ENCODE assay signal across 14 cellular contexts in the genomic region with DNA sequence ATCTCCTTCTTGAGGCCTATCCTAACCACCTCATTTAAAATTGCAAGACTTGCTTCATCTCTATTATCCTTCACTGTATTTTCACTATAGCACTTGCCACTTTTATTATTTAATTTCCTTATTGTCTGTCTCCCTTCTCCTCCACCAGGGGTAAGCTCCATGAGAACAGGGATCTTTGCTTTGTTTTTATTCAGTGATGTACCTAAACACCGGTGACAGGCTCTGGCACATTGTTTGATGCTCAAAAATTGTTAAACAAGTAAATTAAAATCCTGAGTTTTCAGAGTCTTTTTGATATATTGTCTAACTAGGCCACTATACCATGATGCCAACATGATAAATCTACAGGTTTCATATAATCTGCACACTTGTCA. TPM values are rescaled to one million over a fixed set of nuclear protein-coding genes. Genes with fewer than 3 reads are reported as not detected.
DNase-seq lines count a peak whose midpoint lies in the region; ATAC-seq and TF ChIP-seq lines count a peak whose summit lies in the region.
"Had no signal": no experiment of that assay in that cellular context is flagged by ENCODE, and none has a peak within 500 bp of the region (broad histone marks: within the 10 kb centered on the region; RNA-seq: fewer than 3 reads in every experiment).

No MANE protein-coding gene starts in this region.

- no peak for DNase-seq in BE2C
- DNase-seq in HFFc6 = no peak
- DNase-seq in mammary epithelial cell = no peak
- DNase-seq in neural progenitor cell (ENCODE audit: low spot score) = peak; percentile 15
- no peak for DNase-seq in aorta
- DNase-seq in NCI-H1092 treated with DMSO at 0.1 percent for 48 hours (lab: John Stamatoyannopoulos, UW) = no peak
- DNase-seq: activated CD4-positive, alpha-beta memory T cell treated with anti-CD3 and anti-CD28 coated beads, Interleukin-2, amount 10 ng/mL, durations not matched to agents 7 days and 5 days; activated gamma-delta T cell treated with Interleukin-2 at 50 U/mL for 16 hours; caudate nucleus; hypothalamus; pancreas had no signal

- 0 out of 2 replicates have a peak, but pooled peaks have one; percentile 3 for TF ChIP-seq CTCF in BE2C (IDR thresholded peaks at IDR 0.05; ENCODE audit: low read depth, low read length)
- TF ChIP-seq CTCF in HFFc6 (IDR thresholded peaks at IDR 0.05) = 0 out of 2 replicates have a peak, but pooled peaks have one; percentile 7
- peak; percentile 10 to 16 for TF ChIP-seq CTCF in mammary epithelial cell (conservative IDR thresholded peaks at IDR 0.05 in 1 of 2, IDR thresholded peaks at IDR 0.05 in 1 of 2; ENCODE audit: extremely low read depth in 1 of 2, insufficient read depth in 1 of 2, low read depth in 1 of 2, low read length in 2 of 2)
- TF ChIP-seq CTCF in neural progenitor cell (IDR thresholded peaks at IDR 0.05) = peak; percentile 23

- intact Hi-C loops in mammary epithelial cell (cut with micrococcal nuclease) = loop anchor here (5.0 kb wide), 1 partner anchor 92 kb away; no protein-coding TSS in a partner anchor
- intact Hi-C loops in aorta (cut with DNase I) = no loop called here

- peaks cover 25% of the 10 kb centered on the region for H3K4me1 Mint-ChIP-seq in HFFc6 (ENCODE audit: low read depth)
- peaks cover 34% of the 10 kb centered on the region for H3K4me1 Mint-ChIP-seq in neural progenitor cell

- ATAC-seq in aorta (ENCODE audit: low FRiP score) (no peak), HG03045 (IDR thresholded peaks at IDR 0.05; ENCODE audit: unreplicated experiment) (no peak), GM21447 (IDR thresholded peaks at IDR 0.05; ENCODE audit: unreplicated experiment) (no peak)
- ATAC-seq: pancreas had no signal

- H2AFZ ChIP-seq in mammary epithelial cell (ENCODE audit: low read depth, low read length) (no peak overlapping the region), neural progenitor cell (replicated peaks) (no peak overlapping the region)

- CTCF ChIA-PET in mammary epithelial cell (lab: Charles Lee; ENCODE audit: low non-redundant PET) = no interaction called here

- H4K20me1 ChIP-seq in mammary epithelial cell (ENCODE audit: insufficient read depth, low read length) = no peaks in the 10 kb centered on the region
- no peaks in the 10 kb centered on the region for H4K20me1 ChIP-seq in neural progenitor cell (ENCODE audit: low read depth)

- no peaks in the 10 kb centered on the region for H3K27me3 ChIP-seq in BE2C
- H3K27me3 ChIP-seq in mammary epithelial cell (ENCODE audit: insufficient read depth, low read length) = no peaks in the 10 kb centered on the region
- no peaks in the 10 kb centered on the region for H3K27me3 ChIP-seq in neural progenitor cell
- H3K27me3 ChIP-seq in aorta (ENCODE audit: control insufficient read depth in 1 of 2, insufficient read depth in 2 of 2, low read length in 1 of 2) = no peaks in the 10 kb centered on the region
- H3K27me3 ChIP-seq: pancreas, Peyer's patch had no signal

- H3K36me3 ChIP-seq in BE2C (no peaks in the 10 kb centered on the region), mammary epithelial cell (ENCODE audit: insufficient read depth, low read length) (no peaks in the 10 kb centered on the region), neural progenitor cell (no peaks in the 10 kb centered on the region), aorta (ENCODE audit: control insufficient read depth in 1 of 2, insufficient read depth in 2 of 2, low read length in 1 of 2) (no peaks in the 10 kb centered on the region)
- H3K36me3 ChIP-seq: pancreas, Peyer's patch had no signal

- in situ Hi-C loops in mammary epithelial cell (cut with MboI; ENCODE audit: low sequenced_read_pairs in 2 of 2) = no loop called here

- H3K4me3 Mint-ChIP-seq in HFFc6 = no peak overlapping the region
- H3K4me3 Mint-ChIP-seq in neural progenitor cell = no peak overlapping the region
- H3K4me3 Mint-ChIP-seq: activated CD4-positive, alpha-beta memory T cell treated with anti-CD3 and anti-CD28 coated beads, Interleukin-2, amount 10 ng/mL, durations not matched to agents 7 days and 5 days had no signal

- H3K9me3 ChIP-seq in BE2C (no peaks in the 10 kb centered on the region), mammary epithelial cell (replicated peaks; ENCODE audit: insufficient read depth, low read length) (no peaks in the 10 kb centered on the region), neural progenitor cell (ENCODE audit: low read depth) (no peaks in the 10 kb centered on the region), aorta (ENCODE audit: control insufficient read depth, low read length) (no peaks in the 10 kb centered on the region)
- H3K9me3 ChIP-seq: pancreas, Peyer's patch had no signal

- BruUV-seq in mammary epithelial cell (replicated peaks; lab: Mats Ljungman, UMichigan) = no TSS peak

- H3K27me3 Mint-ChIP-seq in HFFc6 (ENCODE audit: insufficient read depth) = no peaks in the 10 kb centered on the region
- peaks cover 4% of the 10 kb centered on the region for H3K27me3 Mint-ChIP-seq in neural progenitor cell (ENCODE audit: insufficient read depth, low read depth)
- H3K27me3 Mint-ChIP-seq: activated CD4-positive, alpha-beta memory T cell treated with anti-CD3 and anti-CD28 coated beads, Interleukin-2, amount 10 ng/mL, durations not matched to agents 7 days and 5 days had no signal

- H3K4me2 ChIP-seq in mammary epithelial cell (ENCODE audit: insufficient read depth, low read depth, low read length) (peak overlapping the region; percentile 29), neural progenitor cell (no peak overlapping the region)

- H3K27ac ChIP-seq in mammary epithelial cell (ENCODE audit: insufficient read depth, low read depth, low read length) (peak overlapping the region; percentile 91), neural progenitor cell (no peak overlapping the region), aorta (ENCODE audit: low read depth in 1 of 2, low read length in 2 of 2) (no peak overlapping the region)
- H3K27ac ChIP-seq: pancreas had no signal

- H3K4me3 ChIP-seq in BE2C (ENCODE audit: low read depth, low read length) (no peak overlapping the region), mammary epithelial cell (replicated peaks in 1 of 3; ENCODE audit: insufficient read depth in 1 of 3, low read depth in 2 of 3, low read length in 3 of 3) (no peak overlapping the region), neural progenitor cell (no peak overlapping the region), aorta (ENCODE audit: low read length in 2 of 2) (no peak overlapping the region)
- H3K4me3 ChIP-seq: pancreas, Peyer's patch had no signal

- H3K4me1 ChIP-seq in BE2C (no peaks in the 10 kb centered on the region), mammary epithelial cell (ENCODE audit: insufficient read depth, low read length) (peaks cover 34% of the 10 kb centered on the region), neural progenitor cell (peaks cover 6% of the 10 kb centered on the region), aorta (ENCODE audit: control insufficient read depth in 1 of 2, insufficient read depth in 2 of 2, low read length in 2 of 2) (peaks cover 0 to 3% of the 10 kb centered on the region in 2 donors)

- peaks cover 44% of the 10 kb centered on the region for H3F3A ChIP-seq in neural progenitor cell (ENCODE audit: low read depth)

- H3K9me3 Mint-ChIP-seq in HFFc6 = no peaks in the 10 kb centered on the region
- H3K9me3 Mint-ChIP-seq in neural progenitor cell = no peaks in the 10 kb centered on the region
- H3K9me3 Mint-ChIP-seq: activated CD4-positive, alpha-beta memory T cell treated with anti-CD3 and anti-CD28 coated beads, Interleukin-2, amount 10 ng/mL, durations not matched to agents 7 days and 5 days had no signal

- dilution Hi-C loops in mammary epithelial cell (cut with HindIII; ENCODE audit: low sequenced_read_pairs) = no loop called here

- WGBS in mammary epithelial cell (ENCODE audit: low coverage, missing lambda C conversion rate) = 50% methylated on average over 1 of the region's 1 CpG
- 71 to 77% methylated on average over 1 of the region's 1 CpG for WGBS in aorta, 2 donors

- H3K9ac ChIP-seq in mammary epithelial cell (ENCODE audit: insufficient read depth, low read length) = peak overlapping the region; percentile 8
- no peak overlapping the region for H3K9ac ChIP-seq in neural progenitor cell

- H3K27ac Mint-ChIP-seq in HFFc6 = no peak overlapping the region
- H3K27ac Mint-ChIP-seq in neural progenitor cell = no peak overlapping the region

- H3K36me3 Mint-ChIP-seq in HFFc6 (ENCODE audit: low read depth) (peaks cover 7% of the 10 kb centered on the region), neural progenitor cell (peaks cover 10% of the 10 kb centered on the region)

- H3K79me2 ChIP-seq in mammary epithelial cell (ENCODE audit: insufficient read depth, low read length) (no peaks in the 10 kb centered on the region), neural progenitor cell (ENCODE audit: low read depth) (peaks cover 27% of the 10 kb centered on the region)

RNA-seq across cellular contexts. Expression of a gene that starts 17.2 kb away (rescaled TPM):
- 144 TPM for polyA plus RNA-seq in BE2C (2012; ENCODE audit: insufficient read depth, insufficient read length, low read depth)
- total RNA-seq in HFFc6 (2021; fragmentation: NEBNext Ultra II Directional; extraction: Animal tissue kit (Norgen Biotek cat#: 25700)) = 10 to 100 TPM; 25.7 to 30.2 (median 27.6) TPM
- total RNA-seq in mammary epithelial cell (10 to 100 TPM; 32.3 to 48.1 TPM), neural progenitor cell (ENCODE audit: low replicate concordance) (40.1 and 59.6 TPM in 2 replicates), aorta (100 to 1,000 TPM in 1 of 2 donors, 10 to 100 TPM in 1; 76.9 to 102 TPM)
- polyA plus RNA-seq in mammary epithelial cell (6.5 TPM), aorta (10 to 100 TPM; 19.8 to 26.4 TPM)
- 37.1 TPM for polyA minus RNA-seq in mammary epithelial cell

RNA-seq across cellular contexts. Expression of a gene that starts 22.8 kb away (rescaled TPM):
- 1.5 TPM for polyA plus RNA-seq in BE2C (2012; ENCODE audit: insufficient read depth, insufficient read length, low read depth)
- total RNA-seq in HFFc6 (2021; fragmentation: NEBNext Ultra II Directional; extraction: Animal tissue kit (Norgen Biotek cat#: 25700)) = 1 to 10 TPM in 5 of 6 experiments, under 1 TPM in 1; 0.75 to 1.8 (median 1.5) TPM
- total RNA-seq in mammary epithelial cell = 1 to 10 TPM; 1.2 to 1.3 TPM
- 1.9 TPM for polyA plus RNA-seq in mammary epithelial cell
- not detected for polyA minus RNA-seq in mammary epithelial cell
- total RNA-seq in neural progenitor cell (ENCODE audit: low replicate concordance) = 2.8 and 4.8 TPM in 2 replicates
- 1 to 10 TPM; 1.2 to 1.3 TPM for total RNA-seq in aorta
- 1 to 10 TPM; 1.3 to 4.6 TPM for polyA plus RNA-seq in aorta
